Comparison of ENCODE assay signal across 12 cellular contexts in the genomic region with DNA sequence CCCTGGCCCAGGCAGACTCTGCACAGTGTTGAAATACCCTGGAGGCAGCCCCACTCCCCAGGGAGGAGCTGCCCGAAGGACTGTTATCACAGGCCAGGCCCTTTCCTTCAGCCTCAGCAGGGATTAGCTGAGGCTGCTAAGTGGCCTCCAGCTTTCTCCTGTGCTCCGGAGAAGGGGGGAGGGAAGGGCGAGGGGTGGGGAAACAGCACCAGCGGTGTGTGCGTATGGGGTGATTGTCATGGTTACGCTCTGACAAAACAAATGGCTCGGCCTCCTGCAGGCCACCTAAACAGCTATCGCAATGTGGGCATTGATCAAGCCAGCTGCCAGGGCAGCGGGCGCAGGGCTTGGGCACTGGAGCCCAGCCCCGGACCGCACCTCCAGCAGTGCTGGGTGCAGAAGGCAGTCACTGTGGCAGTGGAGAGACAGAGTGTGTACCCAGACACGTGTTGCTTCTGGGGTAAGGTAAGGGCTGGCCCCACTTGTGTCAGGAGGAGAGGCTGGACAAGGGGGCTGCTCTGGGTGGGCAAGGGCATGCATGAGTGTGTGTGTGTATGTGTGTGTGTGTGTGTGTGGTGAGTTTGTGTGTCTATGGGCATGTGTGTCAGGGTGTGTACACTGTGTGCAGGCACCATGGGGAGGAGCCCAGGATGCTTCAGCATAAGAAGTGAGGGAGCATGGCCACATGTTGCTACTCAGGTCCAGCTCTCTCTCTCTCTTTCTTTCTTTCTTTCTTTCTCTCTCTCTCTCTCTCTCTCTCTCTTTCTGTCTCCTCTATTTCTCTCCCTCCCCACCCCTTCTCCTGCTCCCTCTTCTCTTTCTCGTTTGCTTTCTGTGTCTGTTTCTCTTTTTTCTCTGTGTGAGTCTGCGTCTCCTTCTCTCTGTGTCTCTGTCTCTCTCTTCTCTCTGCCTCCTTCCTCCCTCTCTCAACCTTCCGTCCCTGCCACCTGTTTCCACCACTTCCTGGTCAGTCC. TPM values are rescaled to one million over a fixed set of nuclear protein-coding genes. Genes with fewer than 3 reads are reported as not detected.
DNase-seq lines count a peak whose midpoint lies in the region; ATAC-seq, FAIRE-seq and TF ChIP-seq lines count a peak whose summit lies in the region.
"Had no signal": no experiment of that assay in that cellular context is flagged by ENCODE, and none has a peak within 500 bp of the region (broad histone marks: within the 10 kb centered on the region; RNA-seq: fewer than 3 reads in every experiment).

A gene with protein sequence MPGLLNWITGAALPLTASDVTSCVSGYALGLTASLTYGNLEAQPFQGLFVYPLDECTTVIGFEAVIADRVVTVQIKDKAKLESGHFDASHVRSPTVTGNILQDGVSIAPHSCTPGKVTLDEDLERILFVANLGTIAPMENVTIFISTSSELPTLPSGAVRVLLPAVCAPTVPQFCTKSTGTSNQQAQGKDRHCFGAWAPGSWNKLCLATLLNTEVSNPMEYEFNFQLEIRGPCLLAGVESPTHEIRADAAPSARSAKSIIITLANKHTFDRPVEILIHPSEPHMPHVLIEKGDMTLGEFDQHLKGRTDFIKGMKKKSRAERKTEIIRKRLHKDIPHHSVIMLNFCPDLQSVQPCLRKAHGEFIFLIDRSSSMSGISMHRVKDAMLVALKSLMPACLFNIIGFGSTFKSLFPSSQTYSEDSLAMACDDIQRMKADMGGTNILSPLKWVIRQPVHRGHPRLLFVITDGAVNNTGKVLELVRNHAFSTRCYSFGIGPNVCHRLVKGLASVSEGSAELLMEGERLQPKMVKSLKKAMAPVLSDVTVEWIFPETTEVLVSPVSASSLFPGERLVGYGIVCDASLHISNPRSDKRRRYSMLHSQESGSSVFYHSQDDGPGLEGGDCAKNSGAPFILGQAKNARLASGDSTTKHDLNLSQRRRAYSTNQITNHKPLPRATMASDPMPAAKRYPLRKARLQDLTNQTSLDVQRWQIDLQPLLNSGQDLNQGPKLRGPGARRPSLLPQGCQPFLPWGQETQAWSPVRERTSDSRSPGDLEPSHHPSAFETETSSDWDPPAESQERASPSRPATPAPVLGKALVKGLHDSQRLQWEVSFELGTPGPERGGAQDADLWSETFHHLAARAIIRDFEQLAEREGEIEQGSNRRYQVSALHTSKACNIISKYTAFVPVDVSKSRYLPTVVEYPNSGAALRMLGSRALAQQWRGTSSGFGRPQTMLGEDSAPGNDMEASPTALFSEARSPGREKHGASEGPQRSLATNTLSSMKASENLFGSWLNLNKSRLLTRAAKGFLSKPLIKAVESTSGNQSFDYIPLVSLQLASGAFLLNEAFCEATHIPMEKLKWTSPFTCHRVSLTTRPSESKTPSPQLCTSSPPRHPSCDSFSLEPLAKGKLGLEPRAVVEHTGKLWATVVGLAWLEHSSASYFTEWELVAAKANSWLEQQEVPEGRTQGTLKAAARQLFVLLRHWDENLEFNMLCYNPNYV (plus strand): TSS at position 252 of the 974 bp plus-strand sequence. CDS start 19,727 bp downstream, outside the sequence.

- TF ChIP-seq POLR2A in HepG2 (IDR thresholded peaks at IDR 0.05; ENCODE audit: insufficient read depth in 1 of 2, low read depth in 2 of 2, low read length in 2 of 2) (no peak), right lobe of liver (IDR thresholded peaks at IDR 0.05) (no peak)

- no peaks in the 10 kb centered on the region for H3K36me3 Mint-ChIP-seq in T-cell

- H3K36me3 ChIP-seq in HepG2 (replicated peaks in 1 of 2; ENCODE audit: control insufficient read depth in 1 of 2, insufficient read depth in 2 of 2, low read length in 2 of 2) (no peaks in the 10 kb centered on the region), right lobe of liver (no peaks in the 10 kb centered on the region), tibial artery (no peaks in the 10 kb centered on the region), left lung (no peaks in the 10 kb centered on the region)

- H3K27me3 Mint-ChIP-seq in T-cell: peaks cover 55 to 59% of the 10 kb centered on the region in 2 donors

- H3K27ac ChIP-seq in HepG2 (ENCODE audit: extremely low read length, insufficient read depth, low read length) (no peak within 1 kb of the TSS), right lobe of liver (no peak within 1 kb of the TSS), tibial artery (no peak within 1 kb of the TSS), left lung (no peak within 1 kb of the TSS)

- ATAC-seq in HepG2: peak; percentile 38; the same call in 2 of the 3 replicates
- no peak for ATAC-seq in right lobe of liver
- peak in 1 of 4 experiments; percentile 12 for ATAC-seq in T-cell (replicated peaks in 1 of 4)
- peak; percentile 11 for ATAC-seq in left colon
- no peak for ATAC-seq in left lung

- H3K9ac ChIP-seq in HepG2 (ENCODE audit: insufficient read depth, low read depth, low read length): no peak within 1 kb of the TSS

- peak within 1 kb of the TSS; percentile 13 to 66 (median 35) for H3K4me3 Mint-ChIP-seq in T-cell

- in situ Hi-C loops in HepG2 (cut with HindIII; ENCODE audit: extremely low pct_ligation_motif_present, low pct_unique_long_range_greater_than_20kb): no loop called here

- no peak within 1 kb of the TSS for H3K4me2 ChIP-seq in HepG2 (ENCODE audit: low read depth, low read length)

- H3K9me3 Mint-ChIP-seq in T-cell: no peaks in the 10 kb centered on the region

- no peak within 1 kb of the TSS for H3K27ac Mint-ChIP-seq in T-cell

- no peaks in the 10 kb centered on the region for H4K20me1 ChIP-seq in HepG2 (ENCODE audit: insufficient read depth, low read length)

- intact Hi-C loops in HepG2 (cut with micrococcal nuclease; ENCODE audit: unreplicated experiment) (no loop called here), right lobe of liver (cut with DNase I) (no loop called here), left colon (cut with DNase I, micrococcal nuclease) (no loop called here), tibial artery (cut with DNase I; ENCODE audit: low total_unique reads) (no loop called here), left lung (cut with DNase I) (no loop called here)

- H3K4me3 ChIP-seq in HepG2 (replicated peaks in 1 of 3; ENCODE audit: insufficient read depth in 1 of 3, low read depth in 2 of 3, low read length in 3 of 3) (no peak within 1 kb of the TSS), right lobe of liver (no peak within 1 kb of the TSS), tibial artery (no peak within 1 kb of the TSS), left lung (no peak within 1 kb of the TSS)

- DNase-seq in HepG2 (ENCODE audit: low spot score) (no peak), right lobe of liver (no peak), T-cell (no peak), left colon (no peak), tibial artery (no peak), left lung (no peak), NCI-H226 (no peak), SW480 (ENCODE audit: low spot score) (no peak)
- DNase-seq: DMS79 treated with DMSO at 0.1 percent for 48 hours, T-helper 2 cell had no signal

- H3K79me2 ChIP-seq in HepG2 (ENCODE audit: insufficient read depth, low read length): no peaks in the 10 kb centered on the region

- POLR2A ChIA-PET in HepG2 (lab: Yijun Ruan, JAX): no interaction called here
- POLR2A ChIA-PET in T-cell (lab: Charles Lee): no interaction called here

- BruUV-seq in HepG2 (replicated peaks; lab: Mats Ljungman, UMichigan): no TSS peak

- no peak for TF ChIP-seq RAD21 in HepG2 (CRISPR knock-in tag; IDR thresholded peaks at IDR 0.05)

- H3K4me1 Mint-ChIP-seq in T-cell: peaks cover 12 to 20% (median 18%) of the 10 kb centered on the region in 3 donors

- H3K4me1 ChIP-seq in HepG2 (ENCODE audit: insufficient read depth, low read length) (no peaks in the 10 kb centered on the region), right lobe of liver (no peaks in the 10 kb centered on the region), tibial artery (peaks cover 0 to 5% (median 0%) of the 10 kb centered on the region in 4 donors), left lung (no peaks in the 10 kb centered on the region)

- no peak within 1 kb of the TSS for H2AFZ ChIP-seq in HepG2 (ENCODE audit: low read length)

- TF ChIP-seq EP300 in HepG2 (IDR thresholded peaks at IDR 0.05; ENCODE audit: low read depth in 2 of 2, low read length in 2 of 2) (no peak), HepG2 (CRISPR knock-in tag; IDR thresholded peaks at IDR 0.05; ENCODE audit: borderline replicate concordance) (no peak)

- CTCF ChIA-PET in HepG2 (lab: Yijun Ruan, JAX; ENCODE audit: low intra/inter-chr PET ratio, low total read pairs) (no interaction called here), T-cell (lab: Charles Lee) (no interaction called here)

- 12% methylated on average over 10 of the region's 16 CpGs for WGBS in HepG2 (ENCODE audit: low lambda C conversion rate)
- 11% methylated on average over 8 of the region's 16 CpGs for WGBS in right lobe of liver (ENCODE audit: insufficient coverage, low coverage, low lambda C conversion rate, missing lambda C conversion rate)

- FAIRE-seq in HepG2 (lab: Jason Lieb, UNC): no peak

- H3K27me3 ChIP-seq in HepG2 (ENCODE audit: control insufficient read depth in 1 of 2, insufficient read depth in 2 of 2, low read length in 2 of 2): peaks cover 0 to 66% of the 10 kb centered on the region in 2 experiments; a peak in 4 of 5 replicates
- H3K27me3 ChIP-seq in right lobe of liver: no peaks in the 10 kb centered on the region
- H3K27me3 ChIP-seq in tibial artery: peaks cover 0 to 65% of the 10 kb centered on the region in 2 donors
- H3K27me3 ChIP-seq in left lung: peaks cover 18 to 62% of the 10 kb centered on the region in 2 donors

- TF ChIP-seq CTCF in HepG2 (CRISPR knock-in tag; IDR thresholded peaks at IDR 0.05) (no peak), right lobe of liver (IDR thresholded peaks at IDR 0.05) (no peak), tibial artery (IDR thresholded peaks at IDR 0.05) (no peak), left lung (IDR thresholded peaks at IDR 0.05) (no peak)

- H3K9me3 ChIP-seq in HepG2 (ENCODE audit: low read length) (no peaks in the 10 kb centered on the region), right lobe of liver (no peaks in the 10 kb centered on the region), tibial artery (no peaks in the 10 kb centered on the region), left lung (no peaks in the 10 kb centered on the region)

RNA-seq across cellular contexts. Expression of the gene that starts here (rescaled TPM):
- total RNA-seq in HepG2 (2016; rRNA removed; fragmentation: Illumina TruSeq; extraction: Trizol) (not detected in 2 replicates), right lobe of liver (not detected), T-cell (under 1 TPM in 4 of 5 donors, not detected in 1; 0.13 to 0.18 (median 0.15) TPM), left colon (1 to 10 TPM in 1 of 2 donors, under 1 TPM in 1; 0.28 to 1.5 TPM), left lung (under 1 TPM; 0.15 to 0.29 TPM)
- total RNA-seq in HepG2 (2016; cell fraction: cytosol; rRNA removed; fragmentation: Illumina TruSeq; extraction: Trizol; ENCODE audit: low read depth): not detected in 2 replicates
- not detected in 2 replicates for total RNA-seq in HepG2 (2016; cell fraction: insoluble cytoplasmic fraction; rRNA removed; fragmentation: Illumina TruSeq; extraction: Trizol)
- not detected in 2 replicates for total RNA-seq in HepG2 (2016; cell fraction: membrane; rRNA removed; fragmentation: Illumina TruSeq; extraction: Trizol)
- total RNA-seq in HepG2 (2016; cell fraction: nucleus; rRNA removed; fragmentation: Illumina TruSeq; extraction: Trizol): not detected in 2 replicates
- not detected in 2 replicates for polyA plus RNA-seq in HepG2 (2011; rRNA removed)
- polyA plus RNA-seq in HepG2 (2011; cell fraction: cytosol; rRNA removed): not detected in 2 replicates
- polyA plus RNA-seq in HepG2 (2011; cell fraction: nucleus; rRNA removed): not detected in 2 replicates
- polyA plus RNA-seq in HepG2 (2012): not detected in 2 replicates
- not detected in 2 replicates for polyA plus RNA-seq in HepG2 (2016; cell fraction: cytosol; fragmentation: Illumina TruSeq; extraction: Trizol; ENCODE audit: low read depth)
- polyA plus RNA-seq in HepG2 (2016; cell fraction: insoluble cytoplasmic fraction; fragmentation: Illumina TruSeq; extraction: Trizol; ENCODE audit: low read depth): not detected in 2 replicates
- not detected in 2 replicates for polyA plus RNA-seq in HepG2 (2016; cell fraction: membrane; fragmentation: Illumina TruSeq; extraction: Trizol; ENCODE audit: low read depth)
- polyA plus RNA-seq in HepG2 (2016; cell fraction: nucleus; fragmentation: Illumina TruSeq; extraction: Trizol; ENCODE audit: insufficient read depth, low read depth): not detected in 2 replicates
- not detected in 2 replicates for polyA minus RNA-seq in HepG2 (2011; rRNA and poly(A)+ RNA removed; ENCODE audit: low replicate concordance)
- not detected in 2 replicates for polyA minus RNA-seq in HepG2 (2011; cell fraction: cytosol; rRNA and poly(A)+ RNA removed)
- not detected in 2 replicates for polyA minus RNA-seq in HepG2 (2011; cell fraction: nucleus; rRNA and poly(A)+ RNA removed)
- total RNA-seq: LHCN-M2, osteocyte had no signal

Comparison
In these comparisons a context has a peak if more than half of its experiments do, and no peak if none do; other contexts are left out.
1. Peak in ATAC-seq in HepG2; RNA of the gene not detected or under 1 TPM.